In the genomic region with DNA sequence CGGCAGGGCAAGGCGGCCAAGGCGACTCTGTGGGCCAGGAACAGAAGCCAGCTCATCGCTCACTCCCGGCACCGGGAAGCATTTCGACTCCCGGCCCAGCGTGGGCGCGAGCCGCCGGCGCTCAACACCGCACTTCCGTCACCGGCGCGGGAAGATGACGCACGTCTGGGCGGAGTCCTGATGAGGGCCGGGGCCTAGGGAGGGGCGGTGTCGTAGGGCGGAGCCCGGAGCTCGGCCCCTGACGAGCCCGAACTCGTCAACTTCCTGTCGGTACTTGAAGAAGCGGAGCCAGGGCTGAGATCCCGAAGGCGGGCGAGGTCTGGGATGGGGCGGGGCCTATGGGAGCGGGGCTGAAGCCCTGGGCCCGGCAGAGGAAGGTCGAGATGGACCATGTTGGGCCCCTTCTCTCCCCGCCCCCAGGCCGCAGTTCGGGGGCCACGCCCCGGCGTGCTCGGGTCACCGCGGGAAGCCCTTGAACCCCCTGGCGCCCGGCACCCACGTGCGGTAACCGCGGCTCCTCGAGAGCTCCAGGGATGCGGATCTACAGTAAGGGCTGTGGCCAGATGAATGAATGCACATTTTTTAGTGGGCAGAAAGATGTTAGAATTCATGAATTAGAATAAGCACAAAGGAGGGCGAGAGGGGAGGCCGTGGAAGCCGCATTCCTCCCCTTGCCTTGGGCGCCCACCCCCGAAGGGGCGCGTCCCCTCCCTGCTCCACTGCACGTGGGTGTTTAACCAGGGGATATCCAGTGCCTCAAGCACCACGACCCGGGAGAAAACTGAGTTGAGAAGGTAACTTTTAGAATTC, we compare ENCODE assay signal across 8 cellular contexts. TPM values are rescaled to one million over a fixed set of nuclear protein-coding genes. Genes with fewer than 3 reads are reported as not detected.
DNase-seq lines count a peak whose midpoint lies in the region; ATAC-seq, FAIRE-seq and TF ChIP-seq lines count a peak whose summit lies in the region.

A gene with protein sequence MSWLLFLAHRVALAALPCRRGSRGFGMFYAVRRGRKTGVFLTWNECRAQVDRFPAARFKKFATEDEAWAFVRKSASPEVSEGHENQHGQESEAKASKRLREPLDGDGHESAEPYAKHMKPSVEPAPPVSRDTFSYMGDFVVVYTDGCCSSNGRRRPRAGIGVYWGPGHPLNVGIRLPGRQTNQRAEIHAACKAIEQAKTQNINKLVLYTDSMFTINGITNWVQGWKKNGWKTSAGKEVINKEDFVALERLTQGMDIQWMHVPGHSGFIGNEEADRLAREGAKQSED (minus strand): TSS at position 129 of the 810 bp plus-strand sequence. CDS start 73 bp downstream, at position 56.

- TF ChIP-seq EP300 in tibial nerve (IDR thresholded peaks at IDR 0.05), result peak; percentile 98 to 99

- TF ChIP-seq CTCF in cardiac muscle cell (IDR thresholded peaks at IDR 0.05; ENCODE audit: low read depth, low read length) (no peak), parathyroid adenoma (IDR thresholded peaks at IDR 0.05) (no peak), tibial nerve (IDR thresholded peaks at IDR 0.05) (peak in 1 of 5 experiments; percentile 42)

- H3K9me3 ChIP-seq in cardiac muscle cell (ENCODE audit: low read depth) (no peaks in the 10 kb centered on the region), parathyroid adenoma (ENCODE audit: control insufficient read depth, low read length) (no peaks in the 10 kb centered on the region), tibial nerve (no peaks in the 10 kb centered on the region)

- H3K27me3 ChIP-seq in cardiac muscle cell, result no peaks in the 10 kb centered on the region
- no peaks in the 10 kb centered on the region for H3K27me3 ChIP-seq in parathyroid adenoma (ENCODE audit: control insufficient read depth, insufficient read depth, low read length)
- no peaks in the 10 kb centered on the region for H3K27me3 ChIP-seq in tibial nerve

- H2AFZ ChIP-seq in parathyroid adenoma, result peak within 1 kb of the TSS; percentile 97

- peaks cover 19 to 38% (median 32%) of the 10 kb centered on the region in 3 donors for H3K4me1 Mint-ChIP-seq in T-cell

- POLR2A ChIA-PET in T-cell (lab: Charles Lee), result interaction anchor here in 1 of 2 donors (1.0 to 1.3 kb wide), 3 partner anchors 18 to 180 kb away, joined by 3 to 7 read pairs (median 4); no protein-coding TSS in a partner anchor

- peak; percentile 90 for TF ChIP-seq POLR2A in GM12891 (IDR thresholded peaks at IDR 0.05; ENCODE audit: low read depth, low read length)
- peak; percentile 84 to 86 for TF ChIP-seq POLR2A in tibial nerve (IDR thresholded peaks at IDR 0.05)

- H3K36me3 Mint-ChIP-seq in T-cell, result peaks cover 30% of the 10 kb centered on the region

- H3K4me3 ChIP-seq in cardiac muscle cell, result peak within 1 kb of the TSS; percentile 89
- H3K4me3 ChIP-seq in parathyroid adenoma (ENCODE audit: low read depth, low read length), result peak within 1 kb of the TSS; percentile 90
- H3K4me3 ChIP-seq in tibial nerve, result peak within 1 kb of the TSS; percentile 73 to 100 (median 92)

- CTCF ChIA-PET in T-cell (lab: Charles Lee), result interaction anchor here (0.5 to 1.3 kb wide), 4 partner anchors 12 to 39 kb away, joined by 3 to 10 read pairs (median 4); a partner anchor contains a TSS

- peaks cover 3% of the 10 kb centered on the region for H3K4me1 ChIP-seq in cardiac muscle cell (ENCODE audit: low read depth)
- H3K4me1 ChIP-seq in parathyroid adenoma, result peaks cover 3% of the 10 kb centered on the region
- peaks cover 0 to 22% (median 15%) of the 10 kb centered on the region in 4 donors for H3K4me1 ChIP-seq in tibial nerve

- peak within 1 kb of the TSS; percentile 91 for H3K4me2 ChIP-seq in parathyroid adenoma (ENCODE audit: low read length)

- DNase-seq in GM12891 (ENCODE audit: insufficient read length, low spot score) (peak; percentile 97), NCI-H1436 treated with DMSO at 0.1 percent for 48 hours (lab: John Stamatoyannopoulos, UW) (peak; percentile 91), T-cell (peak; percentile 90 to 99 (median 96)), cardiac muscle cell (ENCODE audit: low read depth in 1 of 2, low spot score in 1 of 2) (peak; percentile 99), tibial nerve (ENCODE audit: low spot score in 2 of 2) (peak; percentile 97 to 98)

- peaks cover 3% of the 10 kb centered on the region for H3K79me2 ChIP-seq in parathyroid adenoma

- peak; percentile 97 for ATAC-seq in HG02840 (IDR thresholded peaks at IDR 0.05; ENCODE audit: low FRiP score, unreplicated experiment)
- ATAC-seq in T-cell (replicated peaks in 1 of 4), result peak; percentile 96 to 98 (median 98)

- H3K27ac ChIP-seq in adipose tissue (ENCODE audit: low read depth, low read length), result peak within 1 kb of the TSS; percentile 85
- peak within 1 kb of the TSS; percentile 94 for H3K27ac ChIP-seq in cardiac muscle cell
- peak within 1 kb of the TSS; percentile 86 for H3K27ac ChIP-seq in parathyroid adenoma
- peak within 1 kb of the TSS; percentile 87 to 98 (median 94) for H3K27ac ChIP-seq in tibial nerve

- H3K36me3 ChIP-seq in cardiac muscle cell, result peaks cover 12% of the 10 kb centered on the region
- no peaks in the 10 kb centered on the region for H3K36me3 ChIP-seq in parathyroid adenoma (ENCODE audit: control insufficient read depth, insufficient read depth, low read length)
- H3K36me3 ChIP-seq in tibial nerve, result peaks cover 3 to 54% (median 6%) of the 10 kb centered on the region in 3 donors

- H3K27me3 Mint-ChIP-seq in T-cell, result no peaks in the 10 kb centered on the region

- peak within 1 kb of the TSS; percentile 83 to 92 for H3K27ac Mint-ChIP-seq in T-cell

- peak within 1 kb of the TSS; percentile 91 for H3K9ac ChIP-seq in parathyroid adenoma

- FAIRE-seq in GM12891 (lab: Jason Lieb, UNC), result peak; percentile 94

- peak within 1 kb of the TSS; percentile 84 to 90 (median 87) for H3K4me3 Mint-ChIP-seq in T-cell

- H3K9me3 Mint-ChIP-seq in T-cell, result no peaks in the 10 kb centered on the region

- 1% methylated on average over 58 to 67 of the region's 67 CpGs for WGBS in adipose tissue, 3 donors
- WGBS in tibial nerve, 2 donors, result 0% methylated on average over 48 to 60 of the region's 67 CpGs

TF ChIP-seq in GM12891, 5 proteins besides CTCF, POLR2A, EP300 and RAD21:
- TF ChIP-seq POU2F2 (IDR thresholded peaks at IDR 0.05; ENCODE audit: low read depth, low read length) (no peak; the same call in 1 of the 2 replicates), POLR2AphosphoS5 (IDR thresholded peaks at IDR 0.05; ENCODE audit: low read depth, low read length) (peak; percentile 91), PAX5 (IDR thresholded peaks at IDR 0.05; ENCODE audit: insufficient read depth, low read length, severe bottlenecking) (no peak), TAF1 (IDR thresholded peaks at IDR 0.05; ENCODE audit: low read depth, low read length) (peak; percentile 59), SPI1 (IDR thresholded peaks at IDR 0.05; ENCODE audit: low read depth, low read length) (no peak; the same call in 1 of the 2 replicates)

RNA-seq across cellular contexts. Expression of the gene that starts here (rescaled TPM):
- polyA plus RNA-seq in GM12891 (2012; ENCODE audit: low read depth, missing spikeins), result 19.1 TPM
- total RNA-seq in T-cell (10 to 100 TPM; 24.1 to 28.4 (median 25.2) TPM), cardiac muscle cell (24.3 and 24.5 TPM in 2 replicates), tibial nerve (10 to 100 TPM; 21.6 to 31.0 (median 26.1) TPM)
- polyA plus RNA-seq in adipose tissue (10 to 100 TPM in 2 of 3 donors, 1 to 10 TPM in 1; 8.2 to 19.1 (median 16.7) TPM), cardiac muscle cell (34.9 and 41.5 TPM in 2 replicates)

Comparison
In these comparisons a context has a peak if more than half of its experiments do, and no peak if none do; other contexts are left out.
1. Peak in every context shown above with its lines: DNase-seq, ATAC-seq, H3K4me3 ChIP-seq and H3K27ac ChIP-seq.